8 cellular contexts compared by ENCODE assay signal in genomic region chr22:25462474-25463346, GRCh38.
A peak's percentile ranks its signal among the peaks of the same experiment; 100 is the strongest.
DNase-seq lines count a peak whose midpoint lies in the region; ATAC-seq lines count a peak whose summit lies in the region.
"Not testable (repeated sequence)": the region's sequence is repeated elsewhere in the genome, so short reads cannot be mapped to it uniquely, and the experiment has no call there.

No MANE protein-coding gene starts in this region.

- ATAC-seq in HG02642 (IDR thresholded peaks at IDR 0.05; ENCODE audit: poor library complexity, unreplicated experiment) = peak; percentile 82
- peak; percentile 90 for ATAC-seq in activated naive CD8-positive, alpha-beta T cell treated with anti-CD3 and anti-CD28 coated beads, Interleukin-2, amount 10 ng/mL, durations not matched to agents 7 days and 5 days (ENCODE audit: low read depth)

- peaks cover 31% of the 10 kb centered on the region for H3K36me3 Mint-ChIP-seq in activated naive CD8-positive, alpha-beta T cell treated with anti-CD3 and anti-CD28 coated beads, Interleukin-2, amount 10 ng/mL, durations not matched to agents 7 days and 5 days

- not testable (repeated sequence) for H3K4me1 Mint-ChIP-seq in activated naive CD8-positive, alpha-beta T cell treated with anti-CD3 and anti-CD28 coated beads, Interleukin-2, amount 10 ng/mL, durations not matched to agents 7 days and 5 days

- H3K27me3 Mint-ChIP-seq in activated naive CD8-positive, alpha-beta T cell treated with anti-CD3 and anti-CD28 coated beads, Interleukin-2, amount 10 ng/mL, durations not matched to agents 7 days and 5 days = not testable (repeated sequence)

- H3K4me3 Mint-ChIP-seq in activated naive CD8-positive, alpha-beta T cell treated with anti-CD3 and anti-CD28 coated beads, Interleukin-2, amount 10 ng/mL, durations not matched to agents 7 days and 5 days = not testable (repeated sequence)

- H3K9me3 Mint-ChIP-seq in activated naive CD8-positive, alpha-beta T cell treated with anti-CD3 and anti-CD28 coated beads, Interleukin-2, amount 10 ng/mL, durations not matched to agents 7 days and 5 days = not testable (repeated sequence)

- peak overlapping the region; percentile 80 for H3K27ac Mint-ChIP-seq in activated naive CD8-positive, alpha-beta T cell treated with anti-CD3 and anti-CD28 coated beads, Interleukin-2, amount 10 ng/mL, durations not matched to agents 7 days and 5 days

- DNase-seq in Daoy (ENCODE audit: low read depth) = peak; percentile 75
- DNase-seq in NCI-H2107 (lab: John Stamatoyannopoulos, UW) = peak; percentile 49
- peak; percentile 20 for DNase-seq in T-helper 22 cell (ENCODE audit: low read depth)
- DNase-seq in activated naive CD8-positive, alpha-beta T cell treated with anti-CD3 and anti-CD28 coated beads, Interleukin-2, amount 10 ng/mL, durations not matched to agents 7 days and 5 days = peak; percentile 85
- DNase-seq in glomerular visceral epithelial cell (ENCODE audit: extremely low spot score) = peak; percentile 65
- peak; percentile 72 for DNase-seq in occipital lobe (lab: John Stamatoyannopoulos, UW)
- peak; percentile 38 for DNase-seq in stimulated activated naive CD4-positive, alpha-beta T cell treated with Interleukin-2 at 50 U/mL for 16 hours (lab: John Stamatoyannopoulos, UW)

- POLR2A ChIA-PET in activated naive CD8-positive, alpha-beta T cell treated with anti-CD3 and anti-CD28 coated beads, Interleukin-2, amount 10 ng/mL, durations not matched to agents 7 days and 5 days (lab: Charles Lee) = interaction anchor here (1.4 kb wide), 1 partner anchor 310 kb away, joined by 7 read pairs; no protein-coding TSS in a partner anchor

Comparison
In these comparisons a context has a peak if more than half of its experiments do, and no peak if none do; other contexts are left out.
1. Peak in every context shown above with its lines: DNase-seq and ATAC-seq.
2. DNase-seq: peak in every context shown above with its lines; median percentile 85 in activated naive CD8-positive, alpha-beta T cell treated with anti-CD3 and anti-CD28 coated beads, Interleukin-2, amount 10 ng/mL, durations not matched to agents 7 days and 5 days; 75 in Daoy; 72 in occipital lobe; 65 in glomerular visceral epithelial cell; 49 in NCI-H2107; 38 in stimulated activated naive CD4-positive, alpha-beta T cell treated with Interleukin-2 at 50 U/mL for 16 hours; 20 in T-helper 22 cell.